ENCODE assay signal across 1 cellular context in the genomic region with DNA sequence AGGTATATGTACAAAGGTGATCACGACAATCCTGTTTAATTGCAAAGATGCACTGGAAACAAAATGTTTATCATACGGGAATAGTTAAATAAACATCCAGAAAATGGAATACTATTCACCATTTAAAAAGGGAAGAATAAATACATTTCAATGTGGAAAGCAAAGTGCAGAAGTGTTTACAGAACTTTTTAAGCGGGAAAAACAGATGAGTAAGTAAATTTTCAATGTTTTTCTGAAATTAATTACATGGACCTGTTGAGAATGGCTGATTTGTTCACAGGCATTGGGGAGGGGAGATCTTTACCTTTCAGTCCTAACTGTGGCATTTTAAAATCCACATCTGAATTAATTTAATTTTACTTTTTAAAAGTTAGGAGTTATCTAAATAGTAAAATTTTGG.
TF ChIP-seq lines count a peak whose summit lies in the region.

No MANE protein-coding gene starts in this region.

TF ChIP-seq in GM12878, 131 proteins besides CTCF, POLR2A, EP300 and RAD21:
- TF ChIP-seq, protein P1, sequence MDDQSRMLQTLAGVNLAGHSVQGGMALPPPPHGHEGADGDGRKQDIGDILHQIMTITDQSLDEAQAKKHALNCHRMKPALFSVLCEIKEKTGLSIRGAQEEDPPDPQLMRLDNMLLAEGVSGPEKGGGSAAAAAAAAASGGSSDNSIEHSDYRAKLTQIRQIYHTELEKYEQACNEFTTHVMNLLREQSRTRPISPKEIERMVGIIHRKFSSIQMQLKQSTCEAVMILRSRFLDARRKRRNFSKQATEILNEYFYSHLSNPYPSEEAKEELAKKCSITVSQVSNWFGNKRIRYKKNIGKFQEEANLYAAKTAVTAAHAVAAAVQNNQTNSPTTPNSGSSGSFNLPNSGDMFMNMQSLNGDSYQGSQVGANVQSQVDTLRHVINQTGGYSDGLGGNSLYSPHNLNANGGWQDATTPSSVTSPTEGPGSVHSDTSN (IDR thresholded peaks at IDR 0.05; ENCODE audit: insufficient replicate concordance, low read depth, low read length), result no peak
- no peak for TF ChIP-seq PAX5 (IDR thresholded peaks at IDR 0.05; ENCODE audit: borderline replicate concordance, low read depth, low read length)
- TF ChIP-seq BCL11A (IDR thresholded peaks at IDR 0.05; ENCODE audit: low read depth, low read length), result no peak
- TF ChIP-seq CBFB (IDR thresholded peaks at IDR 0.05; ENCODE audit: low read depth), result no peak
- TF ChIP-seq WRNIP1 (IDR thresholded peaks at IDR 0.05; ENCODE audit: borderline replicate concordance, low read depth, low read length), result no peak
- no peak for TF ChIP-seq MTA2 (IDR thresholded peaks at IDR 0.05; ENCODE audit: low read depth)
- TF ChIP-seq HDAC6 (IDR thresholded peaks at IDR 0.05; ENCODE audit: unreplicated experiment), result no peak
- TF ChIP-seq, protein P2, sequence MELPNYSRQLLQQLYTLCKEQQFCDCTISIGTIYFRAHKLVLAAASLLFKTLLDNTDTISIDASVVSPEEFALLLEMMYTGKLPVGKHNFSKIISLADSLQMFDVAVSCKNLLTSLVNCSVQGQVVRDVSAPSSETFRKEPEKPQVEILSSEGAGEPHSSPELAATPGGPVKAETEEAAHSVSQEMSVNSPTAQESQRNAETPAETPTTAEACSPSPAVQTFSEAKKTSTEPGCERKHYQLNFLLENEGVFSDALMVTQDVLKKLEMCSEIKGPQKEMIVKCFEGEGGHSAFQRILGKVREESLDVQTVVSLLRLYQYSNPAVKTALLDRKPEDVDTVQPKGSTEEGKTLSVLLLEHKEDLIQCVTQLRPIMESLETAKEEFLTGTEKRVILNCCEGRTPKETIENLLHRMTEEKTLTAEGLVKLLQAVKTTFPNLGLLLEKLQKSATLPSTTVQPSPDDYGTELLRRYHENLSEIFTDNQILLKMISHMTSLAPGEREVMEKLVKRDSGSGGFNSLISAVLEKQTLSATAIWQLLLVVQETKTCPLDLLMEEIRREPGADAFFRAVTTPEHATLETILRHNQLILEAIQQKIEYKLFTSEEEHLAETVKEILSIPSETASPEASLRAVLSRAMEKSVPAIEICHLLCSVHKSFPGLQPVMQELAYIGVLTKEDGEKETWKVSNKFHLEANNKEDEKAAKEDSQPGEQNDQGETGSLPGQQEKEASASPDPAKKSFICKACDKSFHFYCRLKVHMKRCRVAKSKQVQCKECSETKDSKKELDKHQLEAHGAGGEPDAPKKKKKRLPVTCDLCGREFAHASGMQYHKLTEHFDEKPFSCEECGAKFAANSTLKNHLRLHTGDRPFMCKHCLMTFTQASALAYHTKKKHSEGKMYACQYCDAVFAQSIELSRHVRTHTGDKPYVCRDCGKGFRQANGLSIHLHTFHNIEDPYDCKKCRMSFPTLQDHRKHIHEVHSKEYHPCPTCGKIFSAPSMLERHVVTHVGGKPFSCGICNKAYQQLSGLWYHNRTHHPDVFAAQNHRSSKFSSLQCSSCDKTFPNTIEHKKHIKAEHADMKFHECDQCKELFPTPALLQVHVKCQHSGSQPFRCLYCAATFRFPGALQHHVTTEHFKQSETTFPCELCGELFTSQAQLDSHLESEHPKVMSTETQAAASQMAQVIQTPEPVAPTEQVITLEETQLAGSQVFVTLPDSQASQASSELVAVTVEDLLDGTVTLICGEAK (IDR thresholded peaks at IDR 0.05; ENCODE audit: borderline replicate concordance), result no peak
- TF ChIP-seq NFYA (IDR thresholded peaks at IDR 0.05; ENCODE audit: borderline replicate concordance, low read depth, low read length), result no peak
- TF ChIP-seq ASH2L (IDR thresholded peaks at IDR 0.05; ENCODE audit: borderline replicate concordance, low read depth), result no peak
- TF ChIP-seq, protein P3, sequence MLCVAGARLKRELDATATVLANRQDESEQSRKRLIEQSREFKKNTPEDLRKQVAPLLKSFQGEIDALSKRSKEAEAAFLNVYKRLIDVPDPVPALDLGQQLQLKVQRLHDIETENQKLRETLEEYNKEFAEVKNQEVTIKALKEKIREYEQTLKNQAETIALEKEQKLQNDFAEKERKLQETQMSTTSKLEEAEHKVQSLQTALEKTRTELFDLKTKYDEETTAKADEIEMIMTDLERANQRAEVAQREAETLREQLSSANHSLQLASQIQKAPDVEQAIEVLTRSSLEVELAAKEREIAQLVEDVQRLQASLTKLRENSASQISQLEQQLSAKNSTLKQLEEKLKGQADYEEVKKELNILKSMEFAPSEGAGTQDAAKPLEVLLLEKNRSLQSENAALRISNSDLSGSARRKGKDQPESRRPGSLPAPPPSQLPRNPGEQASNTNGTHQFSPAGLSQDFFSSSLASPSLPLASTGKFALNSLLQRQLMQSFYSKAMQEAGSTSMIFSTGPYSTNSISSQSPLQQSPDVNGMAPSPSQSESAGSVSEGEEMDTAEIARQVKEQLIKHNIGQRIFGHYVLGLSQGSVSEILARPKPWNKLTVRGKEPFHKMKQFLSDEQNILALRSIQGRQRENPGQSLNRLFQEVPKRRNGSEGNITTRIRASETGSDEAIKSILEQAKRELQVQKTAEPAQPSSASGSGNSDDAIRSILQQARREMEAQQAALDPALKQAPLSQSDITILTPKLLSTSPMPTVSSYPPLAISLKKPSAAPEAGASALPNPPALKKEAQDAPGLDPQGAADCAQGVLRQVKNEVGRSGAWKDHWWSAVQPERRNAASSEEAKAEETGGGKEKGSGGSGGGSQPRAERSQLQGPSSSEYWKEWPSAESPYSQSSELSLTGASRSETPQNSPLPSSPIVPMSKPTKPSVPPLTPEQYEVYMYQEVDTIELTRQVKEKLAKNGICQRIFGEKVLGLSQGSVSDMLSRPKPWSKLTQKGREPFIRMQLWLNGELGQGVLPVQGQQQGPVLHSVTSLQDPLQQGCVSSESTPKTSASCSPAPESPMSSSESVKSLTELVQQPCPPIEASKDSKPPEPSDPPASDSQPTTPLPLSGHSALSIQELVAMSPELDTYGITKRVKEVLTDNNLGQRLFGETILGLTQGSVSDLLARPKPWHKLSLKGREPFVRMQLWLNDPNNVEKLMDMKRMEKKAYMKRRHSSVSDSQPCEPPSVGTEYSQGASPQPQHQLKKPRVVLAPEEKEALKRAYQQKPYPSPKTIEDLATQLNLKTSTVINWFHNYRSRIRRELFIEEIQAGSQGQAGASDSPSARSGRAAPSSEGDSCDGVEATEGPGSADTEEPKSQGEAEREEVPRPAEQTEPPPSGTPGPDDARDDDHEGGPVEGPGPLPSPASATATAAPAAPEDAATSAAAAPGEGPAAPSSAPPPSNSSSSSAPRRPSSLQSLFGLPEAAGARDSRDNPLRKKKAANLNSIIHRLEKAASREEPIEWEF (IDR thresholded peaks at IDR 0.05; ENCODE audit: insufficient replicate concordance, low read depth, low read length), result no peak
- TF ChIP-seq MXI1 (IDR thresholded peaks at IDR 0.05; ENCODE audit: low read depth, low read length), result no peak
- TF ChIP-seq MYB (IDR thresholded peaks at IDR 0.05; ENCODE audit: borderline replicate concordance, low read depth, low read length), result no peak
- TF ChIP-seq, protein P4, sequence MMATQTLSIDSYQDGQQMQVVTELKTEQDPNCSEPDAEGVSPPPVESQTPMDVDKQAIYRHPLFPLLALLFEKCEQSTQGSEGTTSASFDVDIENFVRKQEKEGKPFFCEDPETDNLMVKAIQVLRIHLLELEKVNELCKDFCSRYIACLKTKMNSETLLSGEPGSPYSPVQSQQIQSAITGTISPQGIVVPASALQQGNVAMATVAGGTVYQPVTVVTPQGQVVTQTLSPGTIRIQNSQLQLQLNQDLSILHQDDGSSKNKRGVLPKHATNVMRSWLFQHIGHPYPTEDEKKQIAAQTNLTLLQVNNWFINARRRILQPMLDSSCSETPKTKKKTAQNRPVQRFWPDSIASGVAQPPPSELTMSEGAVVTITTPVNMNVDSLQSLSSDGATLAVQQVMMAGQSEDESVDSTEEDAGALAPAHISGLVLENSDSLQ (IDR thresholded peaks at IDR 0.05), result no peak
- TF ChIP-seq, protein P5, sequence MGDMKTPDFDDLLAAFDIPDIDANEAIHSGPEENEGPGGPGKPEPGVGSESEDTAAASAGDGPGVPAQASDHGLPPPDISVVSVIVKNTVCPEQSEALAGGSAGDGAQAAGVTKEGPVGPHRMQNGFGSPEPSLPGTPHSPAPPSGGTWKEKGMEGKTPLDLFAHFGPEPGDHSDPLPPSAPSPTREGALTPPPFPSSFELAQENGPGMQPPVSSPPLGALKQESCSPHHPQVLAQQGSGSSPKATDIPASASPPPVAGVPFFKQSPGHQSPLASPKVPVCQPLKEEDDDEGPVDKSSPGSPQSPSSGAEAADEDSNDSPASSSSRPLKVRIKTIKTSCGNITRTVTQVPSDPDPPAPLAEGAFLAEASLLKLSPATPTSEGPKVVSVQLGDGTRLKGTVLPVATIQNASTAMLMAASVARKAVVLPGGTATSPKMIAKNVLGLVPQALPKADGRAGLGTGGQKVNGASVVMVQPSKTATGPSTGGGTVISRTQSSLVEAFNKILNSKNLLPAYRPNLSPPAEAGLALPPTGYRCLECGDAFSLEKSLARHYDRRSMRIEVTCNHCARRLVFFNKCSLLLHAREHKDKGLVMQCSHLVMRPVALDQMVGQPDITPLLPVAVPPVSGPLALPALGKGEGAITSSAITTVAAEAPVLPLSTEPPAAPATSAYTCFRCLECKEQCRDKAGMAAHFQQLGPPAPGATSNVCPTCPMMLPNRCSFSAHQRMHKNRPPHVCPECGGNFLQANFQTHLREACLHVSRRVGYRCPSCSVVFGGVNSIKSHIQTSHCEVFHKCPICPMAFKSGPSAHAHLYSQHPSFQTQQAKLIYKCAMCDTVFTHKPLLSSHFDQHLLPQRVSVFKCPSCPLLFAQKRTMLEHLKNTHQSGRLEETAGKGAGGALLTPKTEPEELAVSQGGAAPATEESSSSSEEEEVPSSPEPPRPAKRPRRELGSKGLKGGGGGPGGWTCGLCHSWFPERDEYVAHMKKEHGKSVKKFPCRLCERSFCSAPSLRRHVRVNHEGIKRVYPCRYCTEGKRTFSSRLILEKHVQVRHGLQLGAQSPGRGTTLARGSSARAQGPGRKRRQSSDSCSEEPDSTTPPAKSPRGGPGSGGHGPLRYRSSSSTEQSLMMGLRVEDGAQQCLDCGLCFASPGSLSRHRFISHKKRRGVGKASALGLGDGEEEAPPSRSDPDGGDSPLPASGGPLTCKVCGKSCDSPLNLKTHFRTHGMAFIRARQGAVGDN (IDR thresholded peaks at IDR 0.05), result no peak
- TF ChIP-seq, protein P6, sequence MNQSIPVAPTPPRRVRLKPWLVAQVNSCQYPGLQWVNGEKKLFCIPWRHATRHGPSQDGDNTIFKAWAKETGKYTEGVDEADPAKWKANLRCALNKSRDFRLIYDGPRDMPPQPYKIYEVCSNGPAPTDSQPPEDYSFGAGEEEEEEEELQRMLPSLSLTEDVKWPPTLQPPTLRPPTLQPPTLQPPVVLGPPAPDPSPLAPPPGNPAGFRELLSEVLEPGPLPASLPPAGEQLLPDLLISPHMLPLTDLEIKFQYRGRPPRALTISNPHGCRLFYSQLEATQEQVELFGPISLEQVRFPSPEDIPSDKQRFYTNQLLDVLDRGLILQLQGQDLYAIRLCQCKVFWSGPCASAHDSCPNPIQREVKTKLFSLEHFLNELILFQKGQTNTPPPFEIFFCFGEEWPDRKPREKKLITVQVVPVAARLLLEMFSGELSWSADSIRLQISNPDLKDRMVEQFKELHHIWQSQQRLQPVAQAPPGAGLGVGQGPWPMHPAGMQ (IDR thresholded peaks at IDR 0.05; ENCODE audit: borderline replicate concordance), result no peak
- no peak for TF ChIP-seq SMAD5 (IDR thresholded peaks at IDR 0.05; ENCODE audit: low read depth)
- TF ChIP-seq NFXL1 (IDR thresholded peaks at IDR 0.05; ENCODE audit: borderline replicate concordance), result no peak
